1 cellular context compared by ENCODE assay signal in genomic region chr19:56837892-56838679, GRCh38.
TF ChIP-seq lines count a peak whose summit lies in the region.

No MANE protein-coding gene starts in this region.

TF ChIP-seq in HepG2, 621 proteins besides CTCF, POLR2A, EP300 and RAD21 (continued from another document and continues in another):
- TF ChIP-seq AFF4 (CRISPR knock-in tag; IDR thresholded peaks at IDR 0.05): no peak
- TF ChIP-seq CBX5 (CRISPR knock-in tag; IDR thresholded peaks at IDR 0.05; ENCODE audit: borderline replicate concordance): peak; percentile 15; the same call in 1 of the 2 replicates
- no peak for TF ChIP-seq GPN1 (CRISPR knock-in tag; IDR thresholded peaks at IDR 0.05; ENCODE audit: borderline replicate concordance)
- no peak for TF ChIP-seq ATF2 (CRISPR knock-in tag; IDR thresholded peaks at IDR 0.05)
- no peak for TF ChIP-seq FOXP4 (CRISPR knock-in tag; IDR thresholded peaks at IDR 0.05)
- TF ChIP-seq ZNF407 (CRISPR knock-in tag; IDR thresholded peaks at IDR 0.05; ENCODE audit: not compliant biosample characterization): no peak
- TF ChIP-seq ZNF335 (CRISPR knock-in tag; IDR thresholded peaks at IDR 0.05): no peak
- TF ChIP-seq ZNF34 (CRISPR knock-in tag; IDR thresholded peaks at IDR 0.05; ENCODE audit: borderline replicate concordance): no peak
- no peak for TF ChIP-seq HOXD1 (CRISPR knock-in tag; IDR thresholded peaks at IDR 0.05)
- TF ChIP-seq MYC (CRISPR knock-in tag; IDR thresholded peaks at IDR 0.05; ENCODE audit: borderline replicate concordance): no peak
- TF ChIP-seq ZNF878 (CRISPR knock-in tag; IDR thresholded peaks at IDR 0.05): no peak
- TF ChIP-seq SMC3 (IDR thresholded peaks at IDR 0.05; ENCODE audit: low read length): no peak
- no peak for TF ChIP-seq ZNF574 (CRISPR knock-in tag; IDR thresholded peaks at IDR 0.05)
- TF ChIP-seq PRDM10 (CRISPR knock-in tag; IDR thresholded peaks at IDR 0.05; ENCODE audit: low read depth): no peak
- TF ChIP-seq SCMH1 (CRISPR knock-in tag; IDR thresholded peaks at IDR 0.05; ENCODE audit: borderline replicate concordance): no peak
- TF ChIP-seq ZSCAN25 (CRISPR knock-in tag; IDR thresholded peaks at IDR 0.05): no peak
- no peak for TF ChIP-seq CEBPZ (IDR thresholded peaks at IDR 0.05; ENCODE audit: low read length)
- no peak for TF ChIP-seq ZNF792 (CRISPR knock-in tag; IDR thresholded peaks at IDR 0.05)
- no peak for TF ChIP-seq ZNF572 (CRISPR knock-in tag; IDR thresholded peaks at IDR 0.05)
- no peak for TF ChIP-seq ZNF713 (CRISPR knock-in tag; IDR thresholded peaks at IDR 0.05)
- no peak for TF ChIP-seq ZNF781 (CRISPR knock-in tag; IDR thresholded peaks at IDR 0.05; ENCODE audit: borderline replicate concordance, not compliant biosample characterization)
- no peak for TF ChIP-seq RBFOX2 (IDR thresholded peaks at IDR 0.05; ENCODE audit: low read depth, low read length)
- no peak for TF ChIP-seq SMARCE1 (IDR thresholded peaks at IDR 0.05; ENCODE audit: borderline replicate concordance)
- no peak for TF ChIP-seq ZMYM2 (CRISPR knock-in tag; IDR thresholded peaks at IDR 0.05)
